25 cellular contexts compared by ENCODE assay signal in genomic region chr3:4708230-4708629, GRCh38.
"Had no signal": no experiment of that assay in that cellular context is flagged by ENCODE, and none has a peak within 500 bp of the region (broad histone marks: within the 10 kb centered on the region; RNA-seq: fewer than 3 reads in every experiment).

No MANE protein-coding gene starts in this region.

- H3K27me3 ChIP-seq: breast epithelium, heart right ventricle, left lung, spleen, thyroid gland had no signal

- H3K4me3 ChIP-seq: breast epithelium, coronary artery, heart right ventricle, left lung, spleen, thyroid gland had no signal

- DNase-seq: activated CD4-positive, alpha-beta T cell treated with anti-CD3 and anti-CD28 coated beads, Interleukin-2, amount 50 U/mL, for 1 hour; activated CD4-positive, CD25-positive, alpha-beta regulatory T cell treated with anti-CD3 and anti-CD28 coated beads, Interleukin-2, amount 50 U/mL, for 72 hours; activated CD8-positive, alpha-beta memory T cell treated with anti-CD3 and anti-CD28 coated beads for 24 hours; activated CD8-positive, alpha-beta memory T cell treated with anti-CD3 and anti-CD28 coated beads, Interleukin-2, amount 50 U/mL, for 4 hours; activated naive CD4-positive, alpha-beta T cell; activated naive CD8-positive, alpha-beta T cell treated with anti-CD3 and anti-CD28 coated beads for 36 hours; activated T-cell treated with anti-CD3 and anti-CD28 coated beads, Interleukin-2, amount 50 U/mL, for 24 hours; endodermal cell; heart right ventricle; immature natural killer cell; kidney glomerular epithelial cell; left lung; naive thymus-derived CD8-positive, alpha-beta T cell; retina; spleen; stimulated activated CD4-positive, alpha-beta T cell treated with anti-CD3 and anti-CD28 coated beads, Interleukin-4, amount 100 ng/mL, for 1 hour; stimulated activated naive CD8-positive, alpha-beta T cell treated with anti-CD3 and anti-CD28 coated beads, Interleukin-15, Interleukin-2, amounts not matched to agents 100 U/mL and 50 U/mL, for 24 hours; thyroid gland had no signal

- ATAC-seq: heart right ventricle; left lung; naive thymus-derived CD8-positive, alpha-beta T cell; SK-N-SH treated with all-trans-retinoic acid at 6 μM for 48 hours; stimulated activated naive CD8-positive, alpha-beta T cell treated with anti-CD3 and anti-CD28 coated beads, Interleukin-15, Interleukin-2, amounts not matched to agents 100 U/mL and 50 U/mL, for 24 hours had no signal

- H3K27ac ChIP-seq: breast epithelium, coronary artery, epithelial cell of prostate, left lung, thyroid gland, VCaP had no signal

- H3K27me3 Mint-ChIP-seq: activated naive CD8-positive, alpha-beta T cell treated with anti-CD3 and anti-CD28 coated beads for 36 hours; activated T-cell treated with anti-CD3 and anti-CD28 coated beads, Interleukin-2, amount 50 U/mL, for 24 hours; naive thymus-derived CD8-positive, alpha-beta T cell had no signal

- H3K27ac Mint-ChIP-seq: activated naive CD8-positive, alpha-beta T cell treated with anti-CD3 and anti-CD28 coated beads for 36 hours; activated T-cell treated with anti-CD3 and anti-CD28 coated beads, Interleukin-2, amount 50 U/mL, for 24 hours; endodermal cell; mesothelial cell of epicardium; T-helper 2 cell treated with Interferon-gamma antibody and Interleukin-4, amounts not matched to agents 5 μg/mL and 100 μg/mL, for 36 hours had no signal

- H3K9me3 ChIP-seq: breast epithelium, heart right ventricle, left lung, spleen, thyroid gland had no signal

- H3K9me3 Mint-ChIP-seq: activated naive CD8-positive, alpha-beta T cell treated with anti-CD3 and anti-CD28 coated beads for 36 hours; activated T-cell treated with anti-CD3 and anti-CD28 coated beads, Interleukin-2, amount 50 U/mL, for 24 hours; endodermal cell; immature natural killer cell; naive thymus-derived CD8-positive, alpha-beta T cell had no signal

- H3K36me3 ChIP-seq: breast epithelium had no signal

- H3K4me3 Mint-ChIP-seq: activated naive CD8-positive, alpha-beta T cell treated with anti-CD3 and anti-CD28 coated beads for 36 hours; activated T-cell treated with anti-CD3 and anti-CD28 coated beads, Interleukin-2, amount 50 U/mL, for 24 hours; endodermal cell; immature natural killer cell; mesothelial cell of epicardium; naive thymus-derived CD8-positive, alpha-beta T cell; T-helper 2 cell treated with Interferon-gamma antibody and Interleukin-4, amounts not matched to agents 5 μg/mL and 100 μg/mL, for 36 hours had no signal
